ENCODE assay signal across 35 cellular contexts in the genomic region with DNA sequence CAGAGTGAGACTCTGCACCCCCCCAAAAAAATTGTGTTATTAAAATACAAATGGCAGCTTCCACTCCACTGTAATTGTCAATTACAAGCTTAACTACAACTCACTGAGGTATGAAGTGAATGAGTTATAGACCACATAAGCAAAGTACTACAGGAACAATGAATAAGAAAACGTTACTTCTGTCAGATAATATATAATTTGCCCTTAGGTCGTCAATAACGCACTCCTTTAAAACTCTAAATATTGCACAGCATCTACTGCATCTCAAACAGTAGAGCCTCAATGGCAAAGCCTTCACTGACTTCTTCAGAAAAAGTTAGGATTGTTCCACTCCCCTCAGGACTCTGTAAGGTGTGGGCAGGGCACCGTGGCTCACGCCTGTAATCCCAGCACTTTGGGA.
"Had no signal": no experiment of that assay in that cellular context is flagged by ENCODE, and none has a peak within 500 bp of the region (broad histone marks: within the 10 kb centered on the region; RNA-seq: fewer than 3 reads in every experiment).

No MANE protein-coding gene starts in this region.

- DNase-seq: activated B cell treated with CpG ODN at 0.5 μM for 24 hours; activated CD4-positive, alpha-beta T cell treated with anti-CD3 and anti-CD28 coated beads for 48 hours; activated CD4-positive, alpha-beta T cell treated with anti-CD3 and anti-CD28 coated beads, Interleukin-2, amount 50 U/mL, for 1 hour; activated CD4-positive, alpha-beta T cell treated with anti-CD3 and anti-CD28 coated beads, Interleukin-2, amount 50 U/mL, for 48 hours; activated CD8-positive, alpha-beta memory T cell treated with anti-CD3 and anti-CD28 coated beads for 24 hours; activated CD8-positive, alpha-beta T cell treated with anti-CD3 and anti-CD28 coated beads for 36 hours; activated effector memory CD4-positive, alpha-beta T cell treated with anti-CD3 and anti-CD28 coated beads, Interleukin-2, amount 50 U/mL, for 16 hours; activated naive CD4-positive, alpha-beta T cell treated with anti-CD3 and anti-CD28 coated beads for 36 hours; activated naive CD8-positive, alpha-beta T cell treated with anti-CD3 and anti-CD28 coated beads for 36 hours; activated naive CD8-positive, alpha-beta T cell treated with anti-CD3 and anti-CD28 coated beads, Interleukin-2, amount 50 U/mL, for 24 hours; activated T-cell treated with anti-CD3 and anti-CD28 coated beads, Interleukin-2, amount 50 U/mL, for 4 hours; adrenal gland; amygdala; aorta; body of pancreas; dorsolateral prefrontal cortex; effector memory CD4-positive, alpha-beta T cell; endodermal cell; foreskin fibroblast; head of caudate nucleus; T-helper 1 cell; T-helper 17 cell; T1000; WERI-Rb-1 had no signal

- H3K9me3 Mint-ChIP-seq: activated B cell treated with CpG ODN at 0.5 μM for 24 hours; activated CD8-positive, alpha-beta T cell treated with anti-CD3 and anti-CD28 coated beads for 36 hours; activated naive CD4-positive, alpha-beta T cell treated with anti-CD3 and anti-CD28 coated beads for 36 hours; activated naive CD4-positive, alpha-beta T cell treated with anti-CD3 and anti-CD28 coated beads, Interleukin-2, amount 50 U/mL, for 24 hours; activated naive CD8-positive, alpha-beta T cell treated with anti-CD3 and anti-CD28 coated beads for 36 hours; activated naive CD8-positive, alpha-beta T cell treated with anti-CD3 and anti-CD28 coated beads, Interleukin-2, amount 50 U/mL, for 24 hours; activated T-cell treated with anti-CD3 and anti-CD28 coated beads, Interleukin-2, amount 50 U/mL, for 4 hours; activated T-helper 2 cell treated with anti-CD3 and anti-CD28 coated beads, Interferon-gamma antibody, Interleukin-2, Interleukin-4, amounts not matched to agents 10 μg/mL and 5 μg/mL and 100 μg/mL, durations not matched to agents 14 hours and 24 hours and 36 hours; central memory CD8-positive, alpha-beta T cell; dendritic cell treated with granulocyte-macrophage colony-stimulating factor and Interleukin-4, amounts not matched to agents 40 ng/mL and 50 ng/mL, for 4 days; endodermal cell; T-helper 2 cell treated with Interferon-gamma antibody and Interleukin-4, amounts not matched to agents 5 μg/mL and 100 μg/mL, for 36 hours had no signal

- H3K27ac Mint-ChIP-seq: activated B cell treated with CpG ODN at 0.5 μM for 24 hours; activated CD8-positive, alpha-beta T cell treated with anti-CD3 and anti-CD28 coated beads for 36 hours; activated naive CD4-positive, alpha-beta T cell treated with anti-CD3 and anti-CD28 coated beads for 36 hours; activated naive CD4-positive, alpha-beta T cell treated with anti-CD3 and anti-CD28 coated beads, Interleukin-2, amount 50 U/mL, for 24 hours; activated naive CD8-positive, alpha-beta T cell treated with anti-CD3 and anti-CD28 coated beads for 36 hours; activated naive CD8-positive, alpha-beta T cell treated with anti-CD3 and anti-CD28 coated beads, Interleukin-2, amount 50 U/mL, for 24 hours; activated T-helper 2 cell treated with anti-CD3 and anti-CD28 coated beads, Interferon-gamma antibody, Interleukin-2, Interleukin-4, amounts not matched to agents 10 μg/mL and 5 μg/mL and 100 μg/mL, durations not matched to agents 14 hours and 24 hours and 36 hours; dendritic cell treated with granulocyte-macrophage colony-stimulating factor and Interleukin-4, amounts not matched to agents 40 ng/mL and 50 ng/mL, for 4 days; endodermal cell; T-helper 17 cell; T-helper 2 cell treated with Interferon-gamma antibody and Interleukin-4, amounts not matched to agents 5 μg/mL and 100 μg/mL, for 36 hours had no signal

- H3K27me3 Mint-ChIP-seq: activated B cell treated with CpG ODN at 0.5 μM for 24 hours; activated CD8-positive, alpha-beta T cell treated with anti-CD3 and anti-CD28 coated beads for 36 hours; activated naive CD4-positive, alpha-beta T cell treated with anti-CD3 and anti-CD28 coated beads, Interleukin-2, amount 50 U/mL, for 24 hours; activated naive CD8-positive, alpha-beta T cell treated with anti-CD3 and anti-CD28 coated beads for 36 hours; activated naive CD8-positive, alpha-beta T cell treated with anti-CD3 and anti-CD28 coated beads, Interleukin-2, amount 50 U/mL, for 24 hours; central memory CD8-positive, alpha-beta T cell had no signal

- H3K4me3 ChIP-seq: adrenal gland, body of pancreas, breast epithelium, cardiac muscle cell, coronary artery, dorsolateral prefrontal cortex had no signal

- H3K27ac ChIP-seq: adrenal gland, body of pancreas, breast epithelium, cardiac muscle cell, coronary artery, dorsolateral prefrontal cortex, WERI-Rb-1 had no signal

- H3K4me3 Mint-ChIP-seq: activated B cell treated with CpG ODN at 0.5 μM for 24 hours; activated CD8-positive, alpha-beta T cell treated with anti-CD3 and anti-CD28 coated beads for 36 hours; activated naive CD4-positive, alpha-beta T cell treated with anti-CD3 and anti-CD28 coated beads for 36 hours; activated naive CD4-positive, alpha-beta T cell treated with anti-CD3 and anti-CD28 coated beads, Interleukin-2, amount 50 U/mL, for 24 hours; activated naive CD8-positive, alpha-beta T cell treated with anti-CD3 and anti-CD28 coated beads for 36 hours; activated naive CD8-positive, alpha-beta T cell treated with anti-CD3 and anti-CD28 coated beads, Interleukin-2, amount 50 U/mL, for 24 hours; activated T-cell treated with anti-CD3 and anti-CD28 coated beads, Interleukin-2, amount 50 U/mL, for 4 hours; central memory CD8-positive, alpha-beta T cell; dendritic cell treated with granulocyte-macrophage colony-stimulating factor and Interleukin-4, amounts not matched to agents 40 ng/mL and 50 ng/mL, for 4 days; endodermal cell; T-helper 17 cell; T-helper 2 cell treated with Interferon-gamma antibody and Interleukin-4, amounts not matched to agents 5 μg/mL and 100 μg/mL, for 36 hours had no signal

- H3K36me3 ChIP-seq: adrenal gland, breast epithelium, cardiac muscle cell had no signal

- FAIRE-seq: frontal cortex had no signal

- H3K9me3 ChIP-seq: adrenal gland, body of pancreas, breast epithelium had no signal

- H3K27me3 ChIP-seq: adrenal gland, body of pancreas, breast epithelium, cardiac muscle cell, dorsolateral prefrontal cortex had no signal

- ATAC-seq: activated CD4-positive, CD25-positive, alpha-beta regulatory T cell treated with anti-CD3 and anti-CD28 coated beads, Interleukin-2, amount 50 U/mL, for 24 hours; activated CD8-positive, alpha-beta T cell treated with anti-CD3 and anti-CD28 coated beads for 36 hours; activated naive CD8-positive, alpha-beta T cell treated with anti-CD3 and anti-CD28 coated beads, Interleukin-2, amount 50 U/mL, for 24 hours; activated T-cell treated with anti-CD3 and anti-CD28 coated beads, Interleukin-2, amount 50 U/mL, for 4 hours; body of pancreas; esophagus mucosa; T-helper 17 cell had no signal
